In the genomic region with DNA sequence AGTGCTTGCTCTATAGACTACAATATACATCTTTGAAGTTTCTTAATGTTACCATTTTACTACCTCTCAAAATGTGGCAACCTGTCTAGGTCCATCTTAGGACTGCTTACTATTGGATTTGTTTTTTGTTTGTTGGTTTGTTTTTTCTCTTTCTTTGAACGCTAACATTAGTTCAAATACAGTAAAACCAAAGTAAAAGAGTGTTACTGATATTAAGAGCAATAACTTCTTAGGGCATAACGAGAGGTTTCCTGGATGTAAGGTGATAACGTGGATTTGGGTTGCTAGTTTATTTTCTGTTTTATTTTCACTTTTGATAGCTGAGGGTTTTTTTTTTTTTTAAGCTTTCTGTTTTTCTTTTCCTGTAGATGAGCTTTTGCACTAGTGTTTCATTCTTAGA, we compare ENCODE assay signal across 12 cellular contexts. TPM values are rescaled to one million over a fixed set of nuclear protein-coding genes. Genes with fewer than 3 reads are reported as not detected.
A peak's percentile ranks its signal among the peaks of the same experiment; 100 is the strongest.
DNase-seq lines count a peak whose midpoint lies in the region; ATAC-seq, FAIRE-seq and TF ChIP-seq lines count a peak whose summit lies in the region.
"Had no signal": no experiment of that assay in that cellular context is flagged by ENCODE, and none has a peak within 500 bp of the region (broad histone marks: within the 10 kb centered on the region; RNA-seq: fewer than 3 reads in every experiment).

No MANE protein-coding gene starts in this region.

- ATAC-seq in HG02588 (IDR thresholded peaks at IDR 0.05; ENCODE audit: unreplicated experiment), result peak; percentile 72
- peak in 1 of 2 donors; percentile 33 for ATAC-seq in stimulated activated naive B cell treated with anti-CD40 and anti-IgM and Interleukin-4, amounts not matched to agents 10 μg/mL and 1 μg/mL and 100 μg/mL, for 72 hours (replicated peaks)

- no peak overlapping the region for H3K27ac ChIP-seq in left ventricle myocardium inferior (replicated peaks)
- peak overlapping the region in 1 of 2 donors; percentile 49 for H3K27ac ChIP-seq in uterus

- H3K9me3 Mint-ChIP-seq in T-helper 2 cell treated with Interferon-gamma antibody and Interleukin-4, amounts not matched to agents 5 μg/mL and 100 μg/mL, for 36 hours, result peaks cover 3% of the 10 kb centered on the region
- H3K9me3 Mint-ChIP-seq in stimulated activated naive B cell treated with anti-CD40 and anti-IgM and Interleukin-4, amounts not matched to agents 10 μg/mL and 1 μg/mL and 100 μg/mL, for 72 hours, result peaks cover 0 to 3% of the 10 kb centered on the region in 2 donors

- H3K9me3 ChIP-seq in left ventricle myocardium inferior (replicated peaks) (peaks cover 10% of the 10 kb centered on the region), uterus (no peaks in the 10 kb centered on the region)

- H3K4me1 Mint-ChIP-seq in T-helper 2 cell treated with Interferon-gamma antibody and Interleukin-4, amounts not matched to agents 5 μg/mL and 100 μg/mL, for 36 hours (ENCODE audit: low read depth), result peaks cover 25% of the 10 kb centered on the region
- peaks cover 5 to 23% of the 10 kb centered on the region in 2 donors for H3K4me1 Mint-ChIP-seq in stimulated activated naive B cell treated with anti-CD40 and anti-IgM and Interleukin-4, amounts not matched to agents 10 μg/mL and 1 μg/mL and 100 μg/mL, for 72 hours

- H3K27me3 Mint-ChIP-seq in T-helper 2 cell treated with Interferon-gamma antibody and Interleukin-4, amounts not matched to agents 5 μg/mL and 100 μg/mL, for 36 hours (ENCODE audit: low read depth), result no peaks in the 10 kb centered on the region
- no peaks in the 10 kb centered on the region for H3K27me3 Mint-ChIP-seq in stimulated activated naive B cell treated with anti-CD40 and anti-IgM and Interleukin-4, amounts not matched to agents 10 μg/mL and 1 μg/mL and 100 μg/mL, for 72 hours

- H3K4me1 ChIP-seq in left ventricle myocardium inferior, result peaks cover 6% of the 10 kb centered on the region
- H3K4me1 ChIP-seq in uterus, result peaks cover 0 to 4% of the 10 kb centered on the region in 2 donors

- peak overlapping the region; percentile 87 for H3K4me3 Mint-ChIP-seq in T-helper 2 cell treated with Interferon-gamma antibody and Interleukin-4, amounts not matched to agents 5 μg/mL and 100 μg/mL, for 36 hours
- peak overlapping the region; percentile 79 to 81 for H3K4me3 Mint-ChIP-seq in stimulated activated naive B cell treated with anti-CD40 and anti-IgM and Interleukin-4, amounts not matched to agents 10 μg/mL and 1 μg/mL and 100 μg/mL, for 72 hours

- peaks cover 31% of the 10 kb centered on the region for H3K36me3 Mint-ChIP-seq in T-helper 2 cell treated with Interferon-gamma antibody and Interleukin-4, amounts not matched to agents 5 μg/mL and 100 μg/mL, for 36 hours (ENCODE audit: low read depth)
- peaks cover 25 to 41% of the 10 kb centered on the region in 2 donors for H3K36me3 Mint-ChIP-seq in stimulated activated naive B cell treated with anti-CD40 and anti-IgM and Interleukin-4, amounts not matched to agents 10 μg/mL and 1 μg/mL and 100 μg/mL, for 72 hours

- no peak for TF ChIP-seq POLR2A in uterus (IDR thresholded peaks at IDR 0.05)

- peak overlapping the region; percentile 96 for H3K27ac Mint-ChIP-seq in T-helper 2 cell treated with Interferon-gamma antibody and Interleukin-4, amounts not matched to agents 5 μg/mL and 100 μg/mL, for 36 hours
- peak overlapping the region; percentile 86 for H3K27ac Mint-ChIP-seq in stimulated activated naive B cell treated with anti-CD40 and anti-IgM and Interleukin-4, amounts not matched to agents 10 μg/mL and 1 μg/mL and 100 μg/mL, for 72 hours

- DNase-seq in left ventricle myocardium inferior (no peak), cardiac septum (ENCODE audit: low spot score) (no peak), frontal cortex (ENCODE audit: low spot score in 2 of 2) (no peak), amniotic stem cell (lab: John Stamatoyannopoulos, UW) (no peak), uterus (no peak)
- DNase-seq in T-helper 2 cell treated with Interferon-gamma antibody and Interleukin-4, amounts not matched to agents 5 μg/mL and 100 μg/mL, for 36 hours (ENCODE audit: low spot score), result no peak
- DNase-seq in stimulated activated naive B cell treated with anti-CD40 and anti-IgM and Interleukin-4, amounts not matched to agents 10 μg/mL and 1 μg/mL and 100 μg/mL, for 72 hours, result no peak
- DNase-seq: NCI-H187 treated with DMSO at 0.1 percent for 48 hours had no signal

- FAIRE-seq in frontal cortex (lab: Jason Lieb, UNC), result no peak
- FAIRE-seq: H54 had no signal

- H3K4me3 ChIP-seq in left ventricle myocardium inferior, result peak overlapping the region; percentile 35
- no peak overlapping the region for H3K4me3 ChIP-seq in uterus
- H3K4me3 ChIP-seq: smooth muscle cell, tibial nerve had no signal

- no peaks in the 10 kb centered on the region for H3K27me3 ChIP-seq in left ventricle myocardium inferior (ENCODE audit: low read depth)
- no peaks in the 10 kb centered on the region for H3K27me3 ChIP-seq in uterus
- H3K27me3 ChIP-seq: tibial nerve had no signal

- TF ChIP-seq CTCF in left ventricle myocardium inferior (IDR thresholded peaks at IDR 0.05; ENCODE audit: borderline replicate concordance) (no peak), uterus (IDR thresholded peaks at IDR 0.05) (no peak)

- peaks cover 16% of the 10 kb centered on the region for H3K36me3 ChIP-seq in left ventricle myocardium inferior
- no peaks in the 10 kb centered on the region for H3K36me3 ChIP-seq in uterus

- intact Hi-C loops in left ventricle myocardium inferior (cut with micrococcal nuclease), result loop anchor here (10.0 kb wide), 1 partner anchor 193 kb away; no protein-coding TSS in a partner anchor
- intact Hi-C loops in cardiac septum (cut with DNase I), result no loop called here
- intact Hi-C loops in uterus (cut with DNase I; ENCODE audit: low total_unique reads), result no loop called here

RNA-seq across cellular contexts. Expression of a gene that starts 43.6 kb away (rescaled TPM):
- total RNA-seq in left ventricle myocardium inferior (16.4 TPM), cardiac septum (6.4 TPM), frontal cortex (37.5 TPM), uterus (10 to 100 TPM; 19.0 to 38.5 (median 29.5) TPM)
